In genomic region chr14:55130194-55130550, GRCh38 we compare ENCODE assay signal across 8 cellular contexts. TPM values are rescaled to one million over a fixed set of nuclear protein-coding genes. Genes with fewer than 3 reads are reported as not detected.
DNase-seq lines count a peak whose midpoint lies in the region; ATAC-seq and TF ChIP-seq lines count a peak whose summit lies in the region.

No MANE protein-coding gene starts in this region.

- CTCF ChIA-PET in IMR-90 (lab: Yijun Ruan, JAX): no interaction called here
- CTCF ChIA-PET in naive thymus-derived CD4-positive, alpha-beta T cell (lab: Charles Lee): no interaction called here

- peak overlapping the region; percentile 66 for H3K4ac ChIP-seq in IMR-90 (ENCODE audit: low read depth, low read length)

- no peak for TF ChIP-seq CTCF in BE2C (IDR thresholded peaks at IDR 0.05; ENCODE audit: low read depth, low read length)
- TF ChIP-seq CTCF in IMR-90 (conservative IDR thresholded peaks at IDR 0.05; ENCODE audit: low read depth, low read length): no peak

- in situ Hi-C loops in IMR-90 (cut with MboI; ENCODE audit: low sequenced_read_pairs): loop anchor here (5.0 kb wide), 1 partner anchor 33 kb away; no protein-coding TSS in a partner anchor

- BruUV-seq in IMR-90 (replicated peaks; lab: Mats Ljungman, UMichigan): no TSS peak

- no peaks in the 10 kb centered on the region for H3K9me3 Mint-ChIP-seq in naive thymus-derived CD4-positive, alpha-beta T cell

- H4K5ac ChIP-seq in IMR-90 (ENCODE audit: low read depth, low read length): no peak overlapping the region

- peak overlapping the region; percentile 38 for H2BK5ac ChIP-seq in IMR-90 (ENCODE audit: low read depth, low read length, poor library complexity, severe bottlenecking)

- H3K18ac ChIP-seq in IMR-90 (ENCODE audit: low read depth, low read length): no peak overlapping the region

- H3K4me3 ChIP-seq in BE2C (ENCODE audit: low read depth, low read length): peak overlapping the region; percentile 59; the same call in 1 of the 2 replicates
- peak overlapping the region; percentile 78 for H3K4me3 ChIP-seq in IMR-90 (ENCODE audit: insufficient read depth, low read depth, low read length)
- H3K4me3 ChIP-seq in duodenal mucosa (ENCODE audit: low read depth in 1 of 2, low read length in 2 of 2): peak overlapping the region; percentile 86 to 91
- H3K4me3 ChIP-seq in naive thymus-derived CD4-positive, alpha-beta T cell (ENCODE audit: low read length): peak overlapping the region; percentile 19

- H2BK15ac ChIP-seq in IMR-90 (ENCODE audit: low read depth, low read length): peak overlapping the region; percentile 0; the same call in 1 of the 3 replicates

- H4K20me1 ChIP-seq in IMR-90 (ENCODE audit: insufficient read depth, low read length): peaks cover 41% of the 10 kb centered on the region

- H3K27ac ChIP-seq in IMR-90 (ENCODE audit: insufficient read depth, low read length): peak overlapping the region; percentile 71
- H3K27ac ChIP-seq in duodenal mucosa (ENCODE audit: low read depth, low read length): peak overlapping the region; percentile 90
- no peak overlapping the region for H3K27ac ChIP-seq in naive thymus-derived CD4-positive, alpha-beta T cell (ENCODE audit: low read depth, low read length)

- H3K36me3 Mint-ChIP-seq in naive thymus-derived CD4-positive, alpha-beta T cell: peaks cover 0 to 18% (median 0%) of the 10 kb centered on the region in 5 donors

- no peak for TF ChIP-seq POLR2A in IMR-90 (IDR thresholded peaks at IDR 0.05; ENCODE audit: low read depth, low read length)

- peak overlapping the region; percentile 76 for H3K23ac ChIP-seq in IMR-90 (ENCODE audit: low read depth, low read length)

- peaks cover 25 to 50% of the 10 kb centered on the region in 2 experiments for H3K79me1 ChIP-seq in IMR-90 (ENCODE audit: low read depth in 1 of 2, low read length in 2 of 2)

- H4K8ac ChIP-seq in IMR-90 (ENCODE audit: low read depth in 2 of 2, low read length in 2 of 2): peak overlapping the region; percentile 21 to 60; a peak in 1 of 4 replicates

- dilution Hi-C loops in IMR-90 (cut with HindIII; ENCODE audit: low sequenced_read_pairs, unreplicated experiment): no loop called here

- H2AFZ ChIP-seq in IMR-90 (replicated peaks; ENCODE audit: low read length, poor library complexity): peak overlapping the region; percentile 89

- H2AK9ac ChIP-seq in IMR-90 (replicated peaks; ENCODE audit: low read depth, low read length, poor library complexity): peak overlapping the region; percentile 93

- peak overlapping the region; percentile 4 to 85 (median 64) for H3K4me3 Mint-ChIP-seq in naive thymus-derived CD4-positive, alpha-beta T cell

- ATAC-seq in IMR-90 (ENCODE audit: low read depth): peak; percentile 4; the same call in 1 of the 2 replicates
- no peak for ATAC-seq in naive thymus-derived CD4-positive, alpha-beta T cell
- no peak for ATAC-seq in HG03095 (IDR thresholded peaks at IDR 0.05; ENCODE audit: unreplicated experiment)
- ATAC-seq in HG02970 (IDR thresholded peaks at IDR 0.05; ENCODE audit: low FRiP score, unreplicated experiment): no peak

- H4K91ac ChIP-seq in IMR-90 (ENCODE audit: insufficient read depth, low read depth, low read length): peak overlapping the region; percentile 21; the same call in 1 of the 2 replicates

- no peaks in the 10 kb centered on the region for H3K9me3 ChIP-seq in BE2C
- H3K9me3 ChIP-seq in IMR-90 (ENCODE audit: control insufficient read depth, insufficient read depth, low read length): no peaks in the 10 kb centered on the region
- no peaks in the 10 kb centered on the region for H3K9me3 ChIP-seq in duodenal mucosa (ENCODE audit: control insufficient read depth in 1 of 2, low read length in 2 of 2)
- no peaks in the 10 kb centered on the region for H3K9me3 ChIP-seq in naive thymus-derived CD4-positive, alpha-beta T cell (ENCODE audit: control insufficient read depth in 2 of 3, low read length in 3 of 3)

- H2BK20ac ChIP-seq in IMR-90 (ENCODE audit: low read depth, low read length): peak overlapping the region; percentile 10; the same call in 1 of the 2 replicates

- peaks cover 21% of the 10 kb centered on the region for H3K9me1 ChIP-seq in IMR-90 (ENCODE audit: insufficient read depth, low read length)

- H2AK5ac ChIP-seq in IMR-90 (ENCODE audit: low read depth, low read length): peak overlapping the region; percentile 85

- intact Hi-C loops in IMR-90 (cut with micrococcal nuclease): loop anchor here (2.0 kb wide), 1 partner anchor 27 kb away; no protein-coding TSS in a partner anchor
- intact Hi-C loops in naive thymus-derived CD4-positive, alpha-beta T cell (cut with micrococcal nuclease): no loop called here

- peaks cover 9% of the 10 kb centered on the region for H3K27me3 ChIP-seq in BE2C
- no peaks in the 10 kb centered on the region for H3K27me3 ChIP-seq in IMR-90 (ENCODE audit: control insufficient read depth, insufficient read depth, low read length)
- no peaks in the 10 kb centered on the region for H3K27me3 ChIP-seq in duodenal mucosa (ENCODE audit: control insufficient read depth in 1 of 2, insufficient read depth in 2 of 2, low read length in 2 of 2)
- no peaks in the 10 kb centered on the region for H3K27me3 ChIP-seq in naive thymus-derived CD4-positive, alpha-beta T cell (ENCODE audit: control insufficient read depth in 2 of 2, insufficient read depth in 2 of 2, low read length in 2 of 2)

- no peak for TF ChIP-seq RAD21 in IMR-90 (IDR thresholded peaks at IDR 0.05; ENCODE audit: low read length)

- peaks cover 17 to 60% (median 41%) of the 10 kb centered on the region in 5 donors for H3K27me3 Mint-ChIP-seq in naive thymus-derived CD4-positive, alpha-beta T cell

- POLR2A ChIA-PET in IMR-90 (lab: Charles Lee; ENCODE audit: unreplicated experiment): interaction anchor here (0.8 kb wide), 1 partner anchor 30 kb away, joined by 6 read pairs; no protein-coding TSS in a partner anchor
- POLR2A ChIA-PET in naive thymus-derived CD4-positive, alpha-beta T cell (lab: Charles Lee): no interaction called here

- H2BK120ac ChIP-seq in IMR-90 (ENCODE audit: low read depth, low read length): 0 out of 2 replicates have a peak overlapping the region, but pooled peaks have one; percentile 58

- DNase-seq in BE2C: no peak
- DNase-seq in IMR-90: peak; percentile 69
- DNase-seq in naive thymus-derived CD4-positive, alpha-beta T cell: no peak
- DNase-seq in GM19240 (ENCODE audit: insufficient read length, low spot score): no peak
- DNase-seq in NCI-H1092 (lab: John Stamatoyannopoulos, UW): no peak

- H3K36me3 ChIP-seq in BE2C: no peaks in the 10 kb centered on the region
- H3K36me3 ChIP-seq in IMR-90 (ENCODE audit: control insufficient read depth, insufficient read depth, low read length): peaks cover 9% of the 10 kb centered on the region; the same call in 1 of the 2 replicates
- H3K36me3 ChIP-seq in duodenal mucosa (ENCODE audit: control insufficient read depth in 1 of 2, insufficient read depth in 2 of 2, low read length in 2 of 2): peaks cover 16 to 17% of the 10 kb centered on the region in 2 donors
- H3K36me3 ChIP-seq in naive thymus-derived CD4-positive, alpha-beta T cell (ENCODE audit: control insufficient read depth in 2 of 3, insufficient read depth in 3 of 3, low read length in 3 of 3): no peaks in the 10 kb centered on the region

- H3K4me1 ChIP-seq in BE2C: no peaks in the 10 kb centered on the region; the same call in 1 of the 2 replicates
- peaks cover 11% of the 10 kb centered on the region for H3K4me1 ChIP-seq in IMR-90 (ENCODE audit: control insufficient read depth, insufficient read depth, low read length)
- peaks cover 55 to 59% of the 10 kb centered on the region in 2 donors for H3K4me1 ChIP-seq in duodenal mucosa (ENCODE audit: control insufficient read depth in 1 of 2, insufficient read depth in 2 of 2, low read length in 2 of 2)
- peaks cover 0 to 10% of the 10 kb centered on the region in 2 donors for H3K4me1 ChIP-seq in naive thymus-derived CD4-positive, alpha-beta T cell (ENCODE audit: control insufficient read depth in 2 of 2, insufficient read depth in 2 of 2, low read length in 2 of 2)

- peak overlapping the region; percentile 87 for H3K14ac ChIP-seq in IMR-90 (replicated peaks; ENCODE audit: low read depth, low read length)

- peak overlapping the region; percentile 79 for H3K56ac ChIP-seq in IMR-90 (ENCODE audit: extremely low read depth, insufficient read depth, low read length)

- H3K27ac Mint-ChIP-seq in naive thymus-derived CD4-positive, alpha-beta T cell: peak overlapping the region in 1 of 9 donors; percentile 60

- H3K9ac ChIP-seq in IMR-90 (ENCODE audit: low read depth, low read length) (peak overlapping the region; percentile 73), duodenal mucosa (ENCODE audit: low read depth in 1 of 2, low read length in 2 of 2) (peak overlapping the region; percentile 74 to 83)

- H3K4me1 Mint-ChIP-seq in naive thymus-derived CD4-positive, alpha-beta T cell: peaks cover 0 to 41% (median 5%) of the 10 kb centered on the region in 7 donors

- WGBS in IMR-90 (ENCODE audit: extremely low coverage in 2 of 2, insufficient read length in 1 of 2), 2 experiments: 43% methylated on average over 1 of the region's 10 CpGs; no CpG with 5 or more reads in 1 of the 2 experiments

- peak overlapping the region; percentile 86 for H3K4me2 ChIP-seq in IMR-90 (ENCODE audit: low read depth, low read length)

TF ChIP-seq in IMR-90, 13 proteins besides CTCF, POLR2A, EP300 and RAD21:
- TF ChIP-seq SMC3 (IDR thresholded peaks at IDR 0.05; ENCODE audit: low read depth, low read length) (no peak), CEBPB (IDR thresholded peaks at IDR 0.05; ENCODE audit: low read depth, low read length) (0 out of 2 replicates have a peak, but pooled peaks have one; percentile 19)

RNA-seq across cellular contexts. Expression of gene LGALS3, which starts 1.1 kb away (rescaled TPM):
- polyA plus RNA-seq in BE2C (2012; ENCODE audit: insufficient read depth, insufficient read length, low read depth): 22.8 TPM
- total RNA-seq in IMR-90 (2012; rRNA removed): 84.4 and 145 TPM in 2 replicates
- polyA plus RNA-seq in IMR-90 (2012; rRNA removed): 171 and 200 TPM in 2 replicates
- 106 and 210 TPM in 2 replicates for polyA plus RNA-seq in IMR-90 (2012; cell fraction: cytosol; rRNA removed)
- 122 and 127 TPM in 2 replicates for polyA plus RNA-seq in IMR-90 (2012; cell fraction: nucleus; rRNA removed; ENCODE audit: low replicate concordance)
- total RNA-seq in naive thymus-derived CD4-positive, alpha-beta T cell: 10 to 100 TPM in 4 of 5 experiments, 1 to 10 TPM in 1; 7.5 to 71.7 (median 12.4) TPM
- under 1 TPM; 0.35 to 0.51 TPM for polyA plus RNA-seq in naive thymus-derived CD4-positive, alpha-beta T cell

Comparison
In these comparisons a context has a peak if more than half of its experiments do, and no peak if none do; other contexts are left out.
1. H3K4me3 ChIP-seq: peak in every context shown above with its lines; median percentile 88 in duodenal mucosa; 78 in IMR-90; 59 in BE2C; 19 in naive thymus-derived CD4-positive, alpha-beta T cell.